Comparison of ENCODE assay signal across 15 cellular contexts in genomic region chr3:131167867-131168266, GRCh38.
"Had no signal": no experiment of that assay in that cellular context is flagged by ENCODE, and none has a peak within 500 bp of the region (broad histone marks: within the 10 kb centered on the region; RNA-seq: fewer than 3 reads in every experiment).

No MANE protein-coding gene starts in this region.

- ATAC-seq: foreskin keratinocyte, gastroesophageal sphincter, heart right ventricle, left cardiac atrium, left lung, left ventricle myocardium superior, lower lobe of right lung, mucosa of descending colon had no signal

- DNase-seq: dermis blood vessel endothelial cell; effector CD4-positive, alpha-beta T cell; effector memory CD4-positive, alpha-beta T cell; foreskin keratinocyte; glutamatergic neuron; heart right ventricle; hippocampal formation; left cardiac atrium; left lung; left ventricle myocardium superior; lower lobe of right lung; mesendoderm; mucosa of descending colon; naive B cell had no signal
